In the genomic region with DNA sequence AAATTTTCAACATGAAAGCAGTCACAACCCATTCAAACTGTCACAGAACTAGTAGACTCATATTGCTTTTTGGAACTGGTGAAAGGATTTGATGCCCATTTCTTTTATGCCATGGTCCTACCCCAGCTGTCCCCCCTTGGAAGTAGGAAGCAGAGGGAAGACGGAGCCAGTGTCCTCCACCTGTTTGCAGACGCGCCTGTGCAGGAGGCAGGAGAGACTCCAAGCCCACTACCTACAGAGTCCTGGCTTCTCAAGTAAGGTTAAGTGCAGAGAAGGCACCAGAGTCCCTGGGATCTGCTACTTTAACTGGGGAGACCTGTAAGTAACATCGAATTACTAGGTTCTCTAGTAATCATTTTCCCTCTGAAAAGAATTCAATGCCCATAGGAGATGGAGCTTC, we compare ENCODE assay signal across 29 cellular contexts.
"Had no signal": no experiment of that assay in that cellular context is flagged by ENCODE, and none has a peak within 500 bp of the region (broad histone marks: within the 10 kb centered on the region; RNA-seq: fewer than 3 reads in every experiment).

No MANE protein-coding gene starts in this region.

- H3K4me2 ChIP-seq: smooth muscle cell had no signal

- ATAC-seq: activated T-cell treated with anti-CD3 and anti-CD28 coated beads, Interleukin-2, amount 50 U/mL, for 72 hours; gastrocnemius medialis; pancreas; psoas muscle; stimulated activated naive CD8-positive, alpha-beta T cell treated with anti-CD3 and anti-CD28 coated beads, Interleukin-15, Interleukin-2, amounts not matched to agents 100 U/mL and 50 U/mL, for 24 hours; WTC11 had no signal

- FAIRE-seq: astrocyte, islet of Langerhans, pancreas had no signal

- H3K4me3 ChIP-seq: coronary artery, dorsolateral prefrontal cortex, gastrocnemius medialis, left ventricle myocardium inferior, lung, pancreas, psoas muscle, SK-N-MC, smooth muscle cell, testis, transverse colon had no signal

- H3K36me3 ChIP-seq: brain microvascular endothelial cell, gastrocnemius medialis, left ventricle myocardium inferior, pancreas, transverse colon had no signal

- H3K27me3 ChIP-seq: brain microvascular endothelial cell, dorsolateral prefrontal cortex, gastrocnemius medialis, pancreas, testis, transverse colon had no signal

- H3K27ac Mint-ChIP-seq: activated T-cell treated with anti-CD3 and anti-CD28 coated beads, Interleukin-2, amount 50 U/mL, for 72 hours; WTC11 had no signal

- H3K9me3 Mint-ChIP-seq: activated naive CD8-positive, alpha-beta T cell treated with anti-CD3 and anti-CD28 coated beads, Interleukin-2, amount 10 ng/mL, durations not matched to agents 7 days and 5 days; activated T-cell treated with anti-CD3 and anti-CD28 coated beads, Interleukin-2, amount 50 U/mL, for 72 hours; nephron had no signal

- H3K4me3 Mint-ChIP-seq: activated naive CD8-positive, alpha-beta T cell treated with anti-CD3 and anti-CD28 coated beads, Interleukin-2, amount 10 ng/mL, durations not matched to agents 7 days and 5 days; activated T-cell treated with anti-CD3 and anti-CD28 coated beads, Interleukin-2, amount 50 U/mL, for 72 hours; nephron; WTC11 had no signal

- H3K27ac ChIP-seq: brain microvascular endothelial cell, coronary artery, left ventricle myocardium inferior, SK-N-MC, testis, transverse colon had no signal

- H3K9me3 ChIP-seq: gastrocnemius medialis, left ventricle myocardium inferior, pancreas, psoas muscle, testis, transverse colon had no signal

- H3K27me3 Mint-ChIP-seq: activated naive CD8-positive, alpha-beta T cell treated with anti-CD3 and anti-CD28 coated beads, Interleukin-2, amount 10 ng/mL, durations not matched to agents 7 days and 5 days had no signal

- DNase-seq: activated CD4-positive, alpha-beta T cell treated with anti-CD3 and anti-CD28 coated beads, Interleukin-2, amount 50 U/mL, for 4 hours; activated gamma-delta T cell treated with Interleukin-2 at 50 U/mL for 16 hours; activated T-cell treated with anti-CD3 and anti-CD28 coated beads for 4 hours; activated T-cell treated with anti-CD3 and anti-CD28 coated beads, Interleukin-2, amount 50 U/mL, for 72 hours; amniotic stem cell; brain microvascular endothelial cell; effector memory CD4-positive, alpha-beta T cell; gastrocnemius medialis; glutamatergic neuron; left ventricle myocardium inferior; stimulated activated CD4-positive, alpha-beta T cell treated with anti-CD3 and anti-CD28 coated beads, Interleukin-15, amount 100 ng/mL, for 24 hours; stimulated activated CD4-positive, alpha-beta T cell treated with anti-CD3 and anti-CD28 coated beads, Interleukin-2, amount 100 ng/mL, for 24 hours; stimulated activated naive CD8-positive, alpha-beta T cell treated with anti-CD3 and anti-CD28 coated beads, Interleukin-15, Interleukin-2, amounts not matched to agents 100 U/mL and 50 U/mL, for 24 hours; SW 1271; T-helper 2 cell; testis; transverse colon had no signal
